11 cellular contexts compared by ENCODE assay signal in genomic region chr15:85401108-85401765, GRCh38. TPM values are rescaled to one million over a fixed set of nuclear protein-coding genes. Genes with fewer than 3 reads are reported as not detected.
DNase-seq lines count a peak whose midpoint lies in the region; ATAC-seq, FAIRE-seq and TF ChIP-seq lines count a peak whose summit lies in the region.
"Had no signal": no experiment of that assay in that cellular context is flagged by ENCODE, and none has a peak within 500 bp of the region (broad histone marks: within the 10 kb centered on the region; RNA-seq: fewer than 3 reads in every experiment).

No MANE protein-coding gene starts in this region.

- no peak overlapping the region for H3K27ac ChIP-seq in HepG2 (ENCODE audit: extremely low read length, insufficient read depth, low read length)
- no peak overlapping the region for H3K27ac ChIP-seq in right lobe of liver
- H3K27ac ChIP-seq in upper lobe of right lung: peak overlapping the region; percentile 52
- H3K27ac ChIP-seq: SK-N-MC had no signal

- TF ChIP-seq RAD21 in HepG2 (CRISPR knock-in tag; IDR thresholded peaks at IDR 0.05): no peak

- TF ChIP-seq EP300 in HepG2 (IDR thresholded peaks at IDR 0.05; ENCODE audit: low read depth in 2 of 2, low read length in 2 of 2) (no peak), HepG2 (CRISPR knock-in tag; IDR thresholded peaks at IDR 0.05; ENCODE audit: borderline replicate concordance) (no peak)

- FAIRE-seq in HepG2 (lab: Jason Lieb, UNC): no peak

- no peak overlapping the region for H3K9ac ChIP-seq in HepG2 (ENCODE audit: insufficient read depth, low read depth, low read length)

- ATAC-seq in HepG2: no peak
- no peak for ATAC-seq in right lobe of liver
- ATAC-seq in HG03066 (IDR thresholded peaks at IDR 0.05; ENCODE audit: low read depth, unreplicated experiment): peak; percentile 44
- ATAC-seq in upper lobe of right lung: no peak
- ATAC-seq in HG02763 (IDR thresholded peaks at IDR 0.05; ENCODE audit: unreplicated experiment): no peak

- BruUV-seq in HepG2 (replicated peaks; lab: Mats Ljungman, UMichigan) (TSS peak; percentile 14), MCF 10A (replicated peaks; lab: Mats Ljungman, UMichigan) (no TSS peak)

- TF ChIP-seq POLR2A in HepG2 (IDR thresholded peaks at IDR 0.05; ENCODE audit: insufficient read depth in 1 of 2, low read depth in 2 of 2, low read length in 2 of 2): no peak
- TF ChIP-seq POLR2A in right lobe of liver (IDR thresholded peaks at IDR 0.05): no peak

- H3K4me2 ChIP-seq in HepG2 (ENCODE audit: low read depth, low read length): no peak overlapping the region

- in situ Hi-C loops in HepG2 (cut with HindIII; ENCODE audit: extremely low pct_ligation_motif_present, low pct_unique_long_range_greater_than_20kb): no loop called here

- H3K27me3 ChIP-seq in HepG2 (ENCODE audit: control insufficient read depth in 1 of 2, insufficient read depth in 2 of 2, low read length in 2 of 2): no peaks in the 10 kb centered on the region
- no peaks in the 10 kb centered on the region for H3K27me3 ChIP-seq in right lobe of liver
- no peaks in the 10 kb centered on the region for H3K27me3 ChIP-seq in upper lobe of right lung

- H3K27ac Mint-ChIP-seq in activated naive CD8-positive, alpha-beta T cell treated with anti-CD3 and anti-CD28 coated beads for 36 hours: peak overlapping the region; percentile 81
- H3K27ac Mint-ChIP-seq in MCF 10A (ENCODE audit: low read depth, unreplicated experiment): no peak overlapping the region

- peaks cover 67% of the 10 kb centered on the region for H3K4me1 Mint-ChIP-seq in activated naive CD8-positive, alpha-beta T cell treated with anti-CD3 and anti-CD28 coated beads for 36 hours
- peaks cover 32% of the 10 kb centered on the region for H3K4me1 Mint-ChIP-seq in MCF 10A (ENCODE audit: insufficient read depth, unreplicated experiment)

- 96% methylated on average over 4 of the region's 4 CpGs for WGBS in HepG2 (ENCODE audit: low lambda C conversion rate)
- WGBS in right lobe of liver (ENCODE audit: insufficient coverage, low coverage, low lambda C conversion rate, missing lambda C conversion rate): 81% methylated on average over 4 of the region's 4 CpGs

- H3K9me3 ChIP-seq in HepG2 (ENCODE audit: low read length) (no peaks in the 10 kb centered on the region), right lobe of liver (no peaks in the 10 kb centered on the region), upper lobe of right lung (no peaks in the 10 kb centered on the region)

- POLR2A ChIA-PET in HepG2 (lab: Yijun Ruan, JAX) (interaction anchor here (1.1 kb wide), 1 partner anchor 13 kb away, joined by 3 read pairs; no protein-coding TSS in a partner anchor), MCF 10A (lab: Yijun Ruan, JAX) (interaction anchor here (0.8 to 1.6 kb wide), 4 partner anchors 11 to 20 kb away, joined by 3 to 4 read pairs (median 4); no protein-coding TSS in a partner anchor)

- no peaks in the 10 kb centered on the region for H3K27me3 Mint-ChIP-seq in activated naive CD8-positive, alpha-beta T cell treated with anti-CD3 and anti-CD28 coated beads for 36 hours
- H3K27me3 Mint-ChIP-seq in MCF 10A (ENCODE audit: insufficient read depth, unreplicated experiment): no peaks in the 10 kb centered on the region

- no peak overlapping the region for H2AFZ ChIP-seq in HepG2 (ENCODE audit: low read length)

- CTCF ChIA-PET in HepG2 (lab: Yijun Ruan, JAX; ENCODE audit: low intra/inter-chr PET ratio, low total read pairs): no interaction called here
- CTCF ChIA-PET in MCF 10A (lab: Yijun Ruan, JAX): interaction anchor here (0.5 to 2.5 kb wide), 8 partner anchors 12 to 1011 kb away, joined by 3 to 16 read pairs (median 3); no protein-coding TSS in a partner anchor

- DNase-seq in HepG2 (ENCODE audit: low spot score) (no peak), right lobe of liver (no peak), upper lobe of right lung (no peak), MCF 10A (ENCODE audit: unreplicated experiment) (no peak)
- no peak for DNase-seq in activated naive CD8-positive, alpha-beta T cell treated with anti-CD3 and anti-CD28 coated beads for 36 hours
- no peak for DNase-seq in effector CD4-positive, alpha-beta T cell
- DNase-seq: NCI-H1930, posterior cingulate gyrus had no signal

- intact Hi-C loops in HepG2 (cut with micrococcal nuclease; ENCODE audit: unreplicated experiment) (no loop called here), right lobe of liver (cut with DNase I) (no loop called here), upper lobe of right lung (cut with DNase I) (no loop called here), MCF 10A (cut with micrococcal nuclease) (no loop called here)

- TF ChIP-seq CTCF in HepG2 (CRISPR knock-in tag; IDR thresholded peaks at IDR 0.05) (no peak), right lobe of liver (IDR thresholded peaks at IDR 0.05) (no peak), upper lobe of right lung (IDR thresholded peaks at IDR 0.05) (no peak), MCF 10A (IDR thresholded peaks at IDR 0.05; ENCODE audit: unreplicated experiment) (no peak)

- peaks cover 69% of the 10 kb centered on the region for H3K79me2 ChIP-seq in HepG2 (ENCODE audit: insufficient read depth, low read length)

- peaks cover 12% of the 10 kb centered on the region for H3K36me3 Mint-ChIP-seq in activated naive CD8-positive, alpha-beta T cell treated with anti-CD3 and anti-CD28 coated beads for 36 hours
- peaks cover 6% of the 10 kb centered on the region for H3K36me3 Mint-ChIP-seq in MCF 10A (ENCODE audit: insufficient read depth, unreplicated experiment)

- H4K20me1 ChIP-seq in HepG2 (ENCODE audit: insufficient read depth, low read length): no peaks in the 10 kb centered on the region

- peaks cover 3% of the 10 kb centered on the region for H3K9me3 Mint-ChIP-seq in activated naive CD8-positive, alpha-beta T cell treated with anti-CD3 and anti-CD28 coated beads for 36 hours
- H3K9me3 Mint-ChIP-seq in MCF 10A (ENCODE audit: unreplicated experiment): no peaks in the 10 kb centered on the region

- H3K4me1 ChIP-seq in HepG2 (ENCODE audit: insufficient read depth, low read length) (peaks cover 28% of the 10 kb centered on the region), right lobe of liver (peaks cover 0 to 11% (median 0%) of the 10 kb centered on the region in 4 donors), upper lobe of right lung (peaks cover 72% of the 10 kb centered on the region)

- H3K4me3 ChIP-seq in HepG2 (replicated peaks in 1 of 3; ENCODE audit: insufficient read depth in 1 of 3, low read depth in 2 of 3, low read length in 3 of 3) (no peak overlapping the region), right lobe of liver (no peak overlapping the region), upper lobe of right lung (no peak overlapping the region)
- H3K4me3 ChIP-seq: SK-N-MC had no signal

- H3K4me3 Mint-ChIP-seq in activated naive CD8-positive, alpha-beta T cell treated with anti-CD3 and anti-CD28 coated beads for 36 hours: peak overlapping the region; percentile 49
- no peak overlapping the region for H3K4me3 Mint-ChIP-seq in MCF 10A (ENCODE audit: unreplicated experiment)

- H3K36me3 ChIP-seq in HepG2 (replicated peaks in 1 of 2; ENCODE audit: control insufficient read depth in 1 of 2, insufficient read depth in 2 of 2, low read length in 2 of 2) (no peaks in the 10 kb centered on the region), right lobe of liver (no peaks in the 10 kb centered on the region), upper lobe of right lung (no peaks in the 10 kb centered on the region)

TF ChIP-seq in HepG2, 621 proteins besides CTCF, POLR2A, EP300 and RAD21 (continues in another document):
- TF ChIP-seq, protein P1, sequence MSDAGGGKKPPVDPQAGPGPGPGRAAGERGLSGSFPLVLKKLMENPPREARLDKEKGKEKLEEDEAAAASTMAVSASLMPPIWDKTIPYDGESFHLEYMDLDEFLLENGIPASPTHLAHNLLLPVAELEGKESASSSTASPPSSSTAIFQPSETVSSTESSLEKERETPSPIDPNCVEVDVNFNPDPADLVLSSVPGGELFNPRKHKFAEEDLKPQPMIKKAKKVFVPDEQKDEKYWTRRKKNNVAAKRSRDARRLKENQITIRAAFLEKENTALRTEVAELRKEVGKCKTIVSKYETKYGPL (CRISPR knock-in tag; IDR thresholded peaks at IDR 0.05): no peak
- TF ChIP-seq NCOA5 (CRISPR knock-in tag; IDR thresholded peaks at IDR 0.05): no peak
- no peak for TF ChIP-seq ZNF484 (CRISPR knock-in tag; IDR thresholded peaks at IDR 0.05; ENCODE audit: borderline replicate concordance, low read depth)
- TF ChIP-seq TCF7 (IDR thresholded peaks at IDR 0.05; ENCODE audit: low read depth): no peak
- no peak for TF ChIP-seq HCFC1 (IDR thresholded peaks at IDR 0.05; ENCODE audit: low read depth, low read length)
- TF ChIP-seq ZSCAN31 (CRISPR knock-in tag; IDR thresholded peaks at IDR 0.05; ENCODE audit: low read depth): no peak
- no peak for TF ChIP-seq SPEN (CRISPR knock-in tag; IDR thresholded peaks at IDR 0.05; ENCODE audit: low read depth)

RNA-seq across cellular contexts. Expression of gene AKAP13, which starts 20.8 kb away (rescaled TPM):
- total RNA-seq in HepG2 (2016; rRNA removed; fragmentation: Illumina TruSeq; extraction: Trizol) (27.1 and 30.8 TPM in 2 replicates), right lobe of liver (10 to 100 TPM; 50.1 to 73.1 (median 63.9) TPM), upper lobe of right lung (450 TPM), MCF 10A (2022) (65.7 and 92.9 TPM in 2 replicates)
- 7.8 TPM in 2 replicates for total RNA-seq in HepG2 (2016; cell fraction: cytosol; rRNA removed; fragmentation: Illumina TruSeq; extraction: Trizol; ENCODE audit: low read depth)
- 23.2 and 26.6 TPM in 2 replicates for total RNA-seq in HepG2 (2016; cell fraction: insoluble cytoplasmic fraction; rRNA removed; fragmentation: Illumina TruSeq; extraction: Trizol)
- total RNA-seq in HepG2 (2016; cell fraction: membrane; rRNA removed; fragmentation: Illumina TruSeq; extraction: Trizol): 5.6 and 6.2 TPM in 2 replicates
- 42.6 and 50.0 TPM in 2 replicates for total RNA-seq in HepG2 (2016; cell fraction: nucleus; rRNA removed; fragmentation: Illumina TruSeq; extraction: Trizol)
- polyA plus RNA-seq in HepG2 (2011; rRNA removed): 6.7 and 8.9 TPM in 2 replicates
- 3.2 and 4.7 TPM in 2 replicates for polyA plus RNA-seq in HepG2 (2011; cell fraction: cytosol; rRNA removed)
- polyA plus RNA-seq in HepG2 (2011; cell fraction: nucleus; rRNA removed): 21.9 and 22.5 TPM in 2 replicates
- 9.2 and 10.1 TPM in 2 replicates for polyA plus RNA-seq in HepG2 (2012)
- 0.60 and 0.94 TPM in 2 replicates for polyA plus RNA-seq in HepG2 (2016; cell fraction: cytosol; fragmentation: Illumina TruSeq; extraction: Trizol; ENCODE audit: low read depth)
- 9.5 and 10.5 TPM in 2 replicates for polyA plus RNA-seq in HepG2 (2016; cell fraction: insoluble cytoplasmic fraction; fragmentation: Illumina TruSeq; extraction: Trizol; ENCODE audit: low read depth)
- polyA plus RNA-seq in HepG2 (2016; cell fraction: membrane; fragmentation: Illumina TruSeq; extraction: Trizol; ENCODE audit: low read depth): 1.3 and 1.5 TPM in 2 replicates
- 18.4 and 20.2 TPM in 2 replicates for polyA plus RNA-seq in HepG2 (2016; cell fraction: nucleus; fragmentation: Illumina TruSeq; extraction: Trizol; ENCODE audit: insufficient read depth, low read depth)
- 33.6 and 122 TPM in 2 replicates for polyA minus RNA-seq in HepG2 (2011; rRNA and poly(A)+ RNA removed; ENCODE audit: low replicate concordance)
- 15.6 and 26.8 TPM in 2 replicates for polyA minus RNA-seq in HepG2 (2011; cell fraction: cytosol; rRNA and poly(A)+ RNA removed)
- 96.2 and 112 TPM in 2 replicates for polyA minus RNA-seq in HepG2 (2011; cell fraction: nucleus; rRNA and poly(A)+ RNA removed)
- 10 to 100 TPM; 83.2 to 85.2 TPM for total RNA-seq in activated naive CD8-positive, alpha-beta T cell treated with anti-CD3 and anti-CD28 coated beads for 36 hours
